21 cellular contexts compared by ENCODE assay signal in genomic region chrX:133722756-133723155, GRCh38.
A peak's percentile ranks its signal among the peaks of the same experiment; 100 is the strongest.
DNase-seq lines count a peak whose midpoint lies in the region; ATAC-seq and FAIRE-seq lines count a peak whose summit lies in the region.
"Had no signal": no experiment of that assay in that cellular context is flagged by ENCODE, and none has a peak within 500 bp of the region (broad histone marks: within the 10 kb centered on the region; RNA-seq: fewer than 3 reads in every experiment).

No MANE protein-coding gene starts in this region.

- no peaks in the 10 kb centered on the region for H3K36me3 Mint-ChIP-seq in activated naive CD4-positive, alpha-beta T cell treated with anti-CD3 and anti-CD28 coated beads, Interleukin-2, amount 10 ng/mL, durations not matched to agents 7 days and 5 days
- H3K36me3 Mint-ChIP-seq in activated T-helper 1 cell treated with anti-CD3 and anti-CD28 coated beads, Interleukin-12 subunit alpha, Interleukin-12 subunit beta, Interleukin-2, Interleukin-4 antibody, amounts not matched to agents 30 ng/mL and 10 ng/mL and 1 ng/mL, durations not matched to agents 14 hours and 24 hours and 36 hours (ENCODE audit: low read depth): no peaks in the 10 kb centered on the region
- H3K36me3 Mint-ChIP-seq: immature natural killer cell had no signal

- FAIRE-seq in frontal cortex (lab: Jason Lieb, UNC): no peak
- FAIRE-seq: TTC549 had no signal

- peak; percentile 60 for ATAC-seq in GM21723 (IDR thresholded peaks at IDR 0.05; ENCODE audit: unreplicated experiment)
- ATAC-seq in stimulated activated naive CD8-positive, alpha-beta T cell treated with anti-CD3 and anti-CD28 coated beads, Interleukin-15, amount 100 ng/mL, for 72 hours: no peak
- ATAC-seq: left lung had no signal

- peaks cover 9% of the 10 kb centered on the region for H3K4me1 Mint-ChIP-seq in activated naive CD4-positive, alpha-beta T cell treated with anti-CD3 and anti-CD28 coated beads, Interleukin-2, amount 10 ng/mL, durations not matched to agents 7 days and 5 days
- H3K4me1 Mint-ChIP-seq in activated T-helper 1 cell treated with anti-CD3 and anti-CD28 coated beads, Interleukin-12 subunit alpha, Interleukin-12 subunit beta, Interleukin-2, Interleukin-4 antibody, amounts not matched to agents 30 ng/mL and 10 ng/mL and 1 ng/mL, durations not matched to agents 14 hours and 24 hours and 36 hours (ENCODE audit: low read depth): peaks cover 18% of the 10 kb centered on the region
- peaks cover 16% of the 10 kb centered on the region for H3K4me1 Mint-ChIP-seq in stimulated activated naive CD8-positive, alpha-beta T cell treated with anti-CD3 and anti-CD28 coated beads, Interleukin-15, amount 100 ng/mL, for 72 hours
- H3K4me1 Mint-ChIP-seq: central memory CD8-positive, alpha-beta T cell; immature natural killer cell had no signal

- peak overlapping the region; percentile 3 for H3K4me3 Mint-ChIP-seq in activated naive CD4-positive, alpha-beta T cell treated with anti-CD3 and anti-CD28 coated beads, Interleukin-2, amount 10 ng/mL, durations not matched to agents 7 days and 5 days
- H3K4me3 Mint-ChIP-seq in activated T-helper 1 cell treated with anti-CD3 and anti-CD28 coated beads, Interleukin-12 subunit alpha, Interleukin-12 subunit beta, Interleukin-2, Interleukin-4 antibody, amounts not matched to agents 30 ng/mL and 10 ng/mL and 1 ng/mL, durations not matched to agents 14 hours and 24 hours and 36 hours: peak overlapping the region; percentile 61
- H3K4me3 Mint-ChIP-seq in stimulated activated naive CD8-positive, alpha-beta T cell treated with anti-CD3 and anti-CD28 coated beads, Interleukin-15, amount 100 ng/mL, for 72 hours: peak overlapping the region; percentile 35 to 72
- H3K4me3 Mint-ChIP-seq: immature natural killer cell, mesothelial cell of epicardium, neural crest cell had no signal

- no peaks in the 10 kb centered on the region for H3K9me3 Mint-ChIP-seq in activated naive CD4-positive, alpha-beta T cell treated with anti-CD3 and anti-CD28 coated beads, Interleukin-2, amount 10 ng/mL, durations not matched to agents 7 days and 5 days
- H3K9me3 Mint-ChIP-seq in activated T-helper 1 cell treated with anti-CD3 and anti-CD28 coated beads, Interleukin-12 subunit alpha, Interleukin-12 subunit beta, Interleukin-2, Interleukin-4 antibody, amounts not matched to agents 30 ng/mL and 10 ng/mL and 1 ng/mL, durations not matched to agents 14 hours and 24 hours and 36 hours: no peaks in the 10 kb centered on the region
- no peaks in the 10 kb centered on the region for H3K9me3 Mint-ChIP-seq in stimulated activated naive CD8-positive, alpha-beta T cell treated with anti-CD3 and anti-CD28 coated beads, Interleukin-15, amount 100 ng/mL, for 72 hours
- H3K9me3 Mint-ChIP-seq: central memory CD8-positive, alpha-beta T cell; neural crest cell had no signal

- intact Hi-C loops in activated T-helper 1 cell treated with anti-CD3 and anti-CD28 coated beads, Interleukin-12 subunit alpha, Interleukin-12 subunit beta, Interleukin-2, Interleukin-4 antibody, amounts not matched to agents 30 ng/mL and 10 ng/mL and 1 ng/mL, durations not matched to agents 14 hours and 24 hours and 36 hours (cut with micrococcal nuclease): no loop called here

- H3K27me3 Mint-ChIP-seq in activated naive CD4-positive, alpha-beta T cell treated with anti-CD3 and anti-CD28 coated beads, Interleukin-2, amount 10 ng/mL, durations not matched to agents 7 days and 5 days: no peaks in the 10 kb centered on the region
- H3K27me3 Mint-ChIP-seq in activated T-helper 1 cell treated with anti-CD3 and anti-CD28 coated beads, Interleukin-12 subunit alpha, Interleukin-12 subunit beta, Interleukin-2, Interleukin-4 antibody, amounts not matched to agents 30 ng/mL and 10 ng/mL and 1 ng/mL, durations not matched to agents 14 hours and 24 hours and 36 hours (ENCODE audit: insufficient read depth): peaks cover 2% of the 10 kb centered on the region
- no peaks in the 10 kb centered on the region for H3K27me3 Mint-ChIP-seq in stimulated activated naive CD8-positive, alpha-beta T cell treated with anti-CD3 and anti-CD28 coated beads, Interleukin-15, amount 100 ng/mL, for 72 hours

- H3K27ac Mint-ChIP-seq in activated naive CD4-positive, alpha-beta T cell treated with anti-CD3 and anti-CD28 coated beads, Interleukin-2, amount 10 ng/mL, durations not matched to agents 7 days and 5 days: peak overlapping the region; percentile 53
- H3K27ac Mint-ChIP-seq in activated T-helper 1 cell treated with anti-CD3 and anti-CD28 coated beads, Interleukin-12 subunit alpha, Interleukin-12 subunit beta, Interleukin-2, Interleukin-4 antibody, amounts not matched to agents 30 ng/mL and 10 ng/mL and 1 ng/mL, durations not matched to agents 14 hours and 24 hours and 36 hours: peak overlapping the region; percentile 23
- peak overlapping the region in 1 of 2 donors; percentile 70 for H3K27ac Mint-ChIP-seq in stimulated activated naive CD8-positive, alpha-beta T cell treated with anti-CD3 and anti-CD28 coated beads, Interleukin-15, amount 100 ng/mL, for 72 hours
- H3K27ac Mint-ChIP-seq: immature natural killer cell, mesothelial cell of epicardium had no signal

- no peak for DNase-seq in activated naive CD4-positive, alpha-beta T cell treated with anti-CD3 and anti-CD28 coated beads, Interleukin-2, amount 10 ng/mL, durations not matched to agents 7 days and 5 days
- no peak for DNase-seq in activated naive CD4-positive, alpha-beta T cell (lab: John Stamatoyannopoulos, UW)
- no peak for DNase-seq in activated T-helper 1 cell treated with anti-CD3 and anti-CD28 coated beads, Interleukin-12 subunit alpha, Interleukin-12 subunit beta, Interleukin-2, Interleukin-4 antibody, amounts not matched to agents 30 ng/mL and 10 ng/mL and 1 ng/mL, durations not matched to agents 14 hours and 24 hours and 36 hours (ENCODE audit: low spot score)
- peak in 1 of 2 donors; percentile 8 for DNase-seq in stimulated activated naive CD8-positive, alpha-beta T cell treated with anti-CD3 and anti-CD28 coated beads, Interleukin-15, amount 100 ng/mL, for 72 hours
- DNase-seq in frontal cortex (ENCODE audit: low spot score in 2 of 2) (no peak), NCI-H524 (lab: John Stamatoyannopoulos, UW) (no peak)
- no peak for DNase-seq in activated CD4-positive, CD25-positive, alpha-beta regulatory T cell (lab: John Stamatoyannopoulos, UW)
- DNase-seq: COR-L47, DND-41, immature natural killer cell, IMR-90, left lung, NCI-H1417, RPMI8226, SK-N-SH, tibial artery had no signal

- CTCF ChIA-PET in activated naive CD4-positive, alpha-beta T cell treated with anti-CD3 and anti-CD28 coated beads, Interleukin-2, amount 10 ng/mL, durations not matched to agents 7 days and 5 days (lab: Charles Lee): no interaction called here

Comparison
In these comparisons a context has a peak if more than half of its experiments do, and no peak if none do; other contexts are left out.
1. H3K4me3 Mint-ChIP-seq: peak in every context shown above with its lines; median percentile 61 in activated T-helper 1 cell treated with anti-CD3 and anti-CD28 coated beads, Interleukin-12 subunit alpha, Interleukin-12 subunit beta, Interleukin-2, Interleukin-4 antibody, amounts not matched to agents 30 ng/mL and 10 ng/mL and 1 ng/mL, durations not matched to agents 14 hours and 24 hours and 36 hours; 54 in stimulated activated naive CD8-positive, alpha-beta T cell treated with anti-CD3 and anti-CD28 coated beads, Interleukin-15, amount 100 ng/mL, for 72 hours; 3 in activated naive CD4-positive, alpha-beta T cell treated with anti-CD3 and anti-CD28 coated beads, Interleukin-2, amount 10 ng/mL, durations not matched to agents 7 days and 5 days.